15 cellular contexts compared by ENCODE assay signal in genomic region chr14:52767058-52767833, GRCh38.
"Had no signal": no experiment of that assay in that cellular context is flagged by ENCODE, and none has a peak within 500 bp of the region (broad histone marks: within the 10 kb centered on the region; RNA-seq: fewer than 3 reads in every experiment).

No MANE protein-coding gene starts in this region.

- H3K4me2 ChIP-seq: neural progenitor cell had no signal

- H3K4me1 Mint-ChIP-seq: neural progenitor cell had no signal

- H2AFZ ChIP-seq: neural progenitor cell had no signal

- H3K4me3 ChIP-seq: esophagus squamous epithelium, lower lobe of right lung, neural progenitor cell, sigmoid colon, testis, upper lobe of right lung had no signal

- H3K27ac ChIP-seq: esophagus squamous epithelium, lower lobe of right lung, neural progenitor cell, sigmoid colon, testis, upper lobe of right lung had no signal

- H3K27me3 Mint-ChIP-seq: activated CD8-positive, alpha-beta memory T cell treated with anti-CD3 and anti-CD28 coated beads, Interleukin-2, amount 10 ng/mL, durations not matched to agents 7 days and 5 days; stimulated activated naive CD8-positive, alpha-beta T cell treated with anti-CD3 and anti-CD28 coated beads, Interleukin-15, amount 100 ng/mL, for 72 hours had no signal

- H3K4me3 Mint-ChIP-seq: activated CD8-positive, alpha-beta memory T cell treated with anti-CD3 and anti-CD28 coated beads, Interleukin-2, amount 10 ng/mL, durations not matched to agents 7 days and 5 days; neural progenitor cell; stimulated activated naive CD8-positive, alpha-beta T cell treated with anti-CD3 and anti-CD28 coated beads, Interleukin-15, amount 100 ng/mL, for 72 hours had no signal

- H3K9me3 ChIP-seq: esophagus squamous epithelium, lower lobe of right lung, sigmoid colon, testis, upper lobe of right lung had no signal

- H3K27me3 ChIP-seq: esophagus squamous epithelium, neural progenitor cell, sigmoid colon, testis, upper lobe of right lung had no signal

- ATAC-seq: activated CD8-positive, alpha-beta memory T cell treated with anti-CD3 and anti-CD28 coated beads, Interleukin-2, amount 10 ng/mL, durations not matched to agents 7 days and 5 days; lower lobe of right lung; stimulated activated naive CD8-positive, alpha-beta T cell treated with anti-CD3 and anti-CD28 coated beads, Interleukin-15, amount 100 ng/mL, for 72 hours; upper lobe of right lung had no signal

- FAIRE-seq: colon had no signal

- H3K9ac ChIP-seq: neural progenitor cell had no signal

- H3K9me3 Mint-ChIP-seq: neural progenitor cell; stimulated activated naive CD8-positive, alpha-beta T cell treated with anti-CD3 and anti-CD28 coated beads, Interleukin-15, amount 100 ng/mL, for 72 hours had no signal

- DNase-seq: activated CD4-positive, alpha-beta T cell treated with anti-CD3 and anti-CD28 coated beads for 1 hour; activated CD4-positive, alpha-beta T cell treated with anti-CD3 and anti-CD28 coated beads, Interleukin-2, amount 50 U/mL, for 4 hours; activated CD8-positive, alpha-beta memory T cell treated with anti-CD3 and anti-CD28 coated beads, Interleukin-2, amount 10 ng/mL, durations not matched to agents 7 days and 5 days; activated T-cell treated with anti-CD3 and anti-CD28 coated beads, Interleukin-2, amount 50 U/mL, for 48 hours; esophagus squamous epithelium; foreskin fibroblast; glutamatergic neuron; lower lobe of right lung; sigmoid colon; stimulated activated CD4-positive, alpha-beta T cell treated with anti-CD3 and anti-CD28 coated beads, Interleukin-1b, Interleukin-23, amount 100 ng/mL, for 48 hours; stimulated activated naive CD8-positive, alpha-beta T cell treated with anti-CD3 and anti-CD28 coated beads, Interleukin-15, amount 100 ng/mL, for 72 hours; testis; upper lobe of right lung had no signal

- H3K27ac Mint-ChIP-seq: activated CD8-positive, alpha-beta memory T cell treated with anti-CD3 and anti-CD28 coated beads, Interleukin-2, amount 10 ng/mL, durations not matched to agents 7 days and 5 days; neural progenitor cell; stimulated activated naive CD8-positive, alpha-beta T cell treated with anti-CD3 and anti-CD28 coated beads, Interleukin-15, amount 100 ng/mL, for 72 hours had no signal

- H3K4me1 ChIP-seq: esophagus squamous epithelium, lower lobe of right lung, neural progenitor cell, sigmoid colon, testis, upper lobe of right lung had no signal
